In genomic region chr5:73625905-73626811, GRCh38 we compare ENCODE assay signal across 9 cellular contexts. TPM values are rescaled to one million over a fixed set of nuclear protein-coding genes. Genes with fewer than 3 reads are reported as not detected.
A peak's percentile ranks its signal among the peaks of the same experiment; 100 is the strongest.
DNase-seq lines count a peak whose midpoint lies in the region; ATAC-seq, FAIRE-seq and TF ChIP-seq lines count a peak whose summit lies in the region.
"Had no signal": no experiment of that assay in that cellular context is flagged by ENCODE, and none has a peak within 500 bp of the region (broad histone marks: within the 10 kb centered on the region; RNA-seq: fewer than 3 reads in every experiment).

Gene ARHGEF28, plus strand, starts transcription at chr5:73626196. Its CDS starts 58,656 bp downstream, at chr5:73684852.

- no peak within 1 kb of the TSS for H3K9ac ChIP-seq in neural cell (ENCODE audit: low read length)

- no peak within 1 kb of the TSS for H3K27ac ChIP-seq in neural cell (ENCODE audit: low read length)
- peak within 1 kb of the TSS; percentile 70 for H3K27ac ChIP-seq in urinary bladder (ENCODE audit: low read depth)

- H3K4me1 Mint-ChIP-seq in activated T-cell treated with anti-CD3 and anti-CD28 coated beads, Interleukin-2, amount 50 U/mL, for 72 hours (ENCODE audit: low read depth), result no peaks in the 10 kb centered on the region

- no peak for TF ChIP-seq CTCF in neural cell (IDR thresholded peaks at IDR 0.05; ENCODE audit: poor library complexity, severe bottlenecking)

- H3F3A ChIP-seq in neural cell (ENCODE audit: insufficient read depth, low read length, poor library complexity, severe bottlenecking), result no peaks in the 10 kb centered on the region

- H3K36me3 ChIP-seq in neural cell (ENCODE audit: insufficient read depth, low read length) (no peaks in the 10 kb centered on the region), urinary bladder (ENCODE audit: insufficient read depth) (no peaks in the 10 kb centered on the region)

- H2AFZ ChIP-seq in neural cell (ENCODE audit: low read depth, low read length), result no peak within 1 kb of the TSS

- H4K20me1 ChIP-seq in neural cell (ENCODE audit: insufficient read depth), result no peaks in the 10 kb centered on the region

- peak within 1 kb of the TSS; percentile 79 for H3K4me3 ChIP-seq in neural cell (ENCODE audit: low read length)
- peak within 1 kb of the TSS; percentile 78 for H3K4me3 ChIP-seq in urinary bladder (ENCODE audit: low read depth, low read length)

- DNase-seq in DMS 273 (lab: John Stamatoyannopoulos, UW; ENCODE audit: unreplicated experiment) (peak; percentile 94), GOT3 (lab: John Stamatoyannopoulos, UW) (peak; percentile 46), NCI-H2171 (lab: John Stamatoyannopoulos, UW) (peak; percentile 26), frontal cortex (ENCODE audit: low spot score in 2 of 2) (peak; percentile 77 to 80)
- DNase-seq in activated T-cell treated with anti-CD3 and anti-CD28 coated beads, Interleukin-2, amount 50 U/mL, for 72 hours, result peak; percentile 37 to 54

- H3K4me1 ChIP-seq in urinary bladder (ENCODE audit: insufficient read depth), result no peaks in the 10 kb centered on the region

- peak within 1 kb of the TSS; percentile 52 for H3K4me2 ChIP-seq in neural cell (ENCODE audit: low read length)

- peak; percentile 80 to 90 for ATAC-seq in activated T-cell treated with anti-CD3 and anti-CD28 coated beads, Interleukin-2, amount 50 U/mL, for 72 hours (replicated peaks in 1 of 2)
- ATAC-seq in HG03565 (IDR thresholded peaks at IDR 0.05; ENCODE audit: unreplicated experiment), result no peak

- H3K4me3 Mint-ChIP-seq in activated T-cell treated with anti-CD3 and anti-CD28 coated beads, Interleukin-2, amount 50 U/mL, for 72 hours, result peak within 1 kb of the TSS; percentile 62 to 71

- no peak for FAIRE-seq in frontal cortex (lab: Jason Lieb, UNC)

- TF ChIP-seq RAD21 in neural cell (conservative IDR thresholded peaks at IDR 0.05), result no peak

- TF ChIP-seq EP300 in neural cell (conservative IDR thresholded peaks at IDR 0.05; ENCODE audit: poor library complexity, severe bottlenecking), result no peak

- H3K27me3 ChIP-seq in neural cell (ENCODE audit: insufficient read depth, low read depth, low read length), result peaks cover 31% of the 10 kb centered on the region

- H3K27me3 Mint-ChIP-seq in activated T-cell treated with anti-CD3 and anti-CD28 coated beads, Interleukin-2, amount 50 U/mL, for 72 hours (ENCODE audit: low read depth), result peaks cover 43% of the 10 kb centered on the region

- no peaks in the 10 kb centered on the region for H3K9me3 ChIP-seq in neural cell (ENCODE audit: low read length)

- H3K27ac Mint-ChIP-seq in activated T-cell treated with anti-CD3 and anti-CD28 coated beads, Interleukin-2, amount 50 U/mL, for 72 hours, result no peak within 1 kb of the TSS

- H3K9me2 ChIP-seq in neural cell (ENCODE audit: insufficient read depth, low read length), result no peaks in the 10 kb centered on the region

- 1% methylated on average over 97 of the region's 97 CpGs for WGBS in urinary bladder

- no peaks in the 10 kb centered on the region for H3K79me2 ChIP-seq in neural cell (replicated peaks; ENCODE audit: insufficient read depth, low read length)

- no peaks in the 10 kb centered on the region for H3K9me3 Mint-ChIP-seq in activated T-cell treated with anti-CD3 and anti-CD28 coated beads, Interleukin-2, amount 50 U/mL, for 72 hours

- H3K36me3 Mint-ChIP-seq in activated T-cell treated with anti-CD3 and anti-CD28 coated beads, Interleukin-2, amount 50 U/mL, for 72 hours (ENCODE audit: insufficient read depth in 2 of 2), result no peaks in the 10 kb centered on the region

TF ChIP-seq in neural cell, 6 proteins besides CTCF, POLR2A, EP300 and RAD21:
- TF ChIP-seq SMC3 (conservative IDR thresholded peaks at IDR 0.05; ENCODE audit: poor library complexity) (no peak), MXI1 (conservative IDR thresholded peaks at IDR 0.05; ENCODE audit: poor library complexity, severe bottlenecking) (peak; percentile 28), EZH2 (IDR thresholded peaks at IDR 0.05; ENCODE audit: borderline replicate concordance, insufficient read depth, low read length, poor library complexity, severe bottlenecking) (no peak), REST (IDR thresholded peaks at IDR 0.05; ENCODE audit: borderline replicate concordance) (no peak), TAF1 (IDR thresholded peaks at IDR 0.05; ENCODE audit: low read depth) (no peak), POLR2AphosphoS5 (IDR thresholded peaks at IDR 0.05) (peak; percentile 25)

RNA-seq across cellular contexts. Expression of gene ARHGEF28, which starts in this region (rescaled TPM):
- total RNA-seq in activated T-cell treated with anti-CD3 and anti-CD28 coated beads, Interleukin-2, amount 50 U/mL, for 72 hours, result under 1 TPM; 0.24 to 0.30 TPM
- total RNA-seq in frontal cortex, result 6.1 TPM
- not detected in 2 replicates for polyA plus RNA-seq in neural cell
- 0.24 and 0.46 TPM in 2 replicates for polyA minus RNA-seq in neural cell
- total RNA-seq in urinary bladder, result 16.9 TPM
- 2.3 TPM for polyA plus RNA-seq in urinary bladder
- total RNA-seq: activated CD8-positive, alpha-beta memory T cell treated with anti-CD3 and anti-CD28 coated beads for 36 hours had no signal

Comparison
In these comparisons a context has a peak if more than half of its experiments do, and no peak if none do; other contexts are left out.
1. Peak in DNase-seq and ATAC-seq in activated T-cell treated with anti-CD3 and anti-CD28 coated beads, Interleukin-2, amount 50 U/mL, for 72 hours; RNA of the gene not detected or under 1 TPM.
2. DNase-seq: peak in every context shown above with its lines; median percentile 94 in DMS 273; 78 in frontal cortex; 46 in GOT3; 46 in activated T-cell treated with anti-CD3 and anti-CD28 coated beads, Interleukin-2, amount 50 U/mL, for 72 hours; 26 in NCI-H2171.